ENCODE assay signal across 9 cellular contexts in the genomic region with DNA sequence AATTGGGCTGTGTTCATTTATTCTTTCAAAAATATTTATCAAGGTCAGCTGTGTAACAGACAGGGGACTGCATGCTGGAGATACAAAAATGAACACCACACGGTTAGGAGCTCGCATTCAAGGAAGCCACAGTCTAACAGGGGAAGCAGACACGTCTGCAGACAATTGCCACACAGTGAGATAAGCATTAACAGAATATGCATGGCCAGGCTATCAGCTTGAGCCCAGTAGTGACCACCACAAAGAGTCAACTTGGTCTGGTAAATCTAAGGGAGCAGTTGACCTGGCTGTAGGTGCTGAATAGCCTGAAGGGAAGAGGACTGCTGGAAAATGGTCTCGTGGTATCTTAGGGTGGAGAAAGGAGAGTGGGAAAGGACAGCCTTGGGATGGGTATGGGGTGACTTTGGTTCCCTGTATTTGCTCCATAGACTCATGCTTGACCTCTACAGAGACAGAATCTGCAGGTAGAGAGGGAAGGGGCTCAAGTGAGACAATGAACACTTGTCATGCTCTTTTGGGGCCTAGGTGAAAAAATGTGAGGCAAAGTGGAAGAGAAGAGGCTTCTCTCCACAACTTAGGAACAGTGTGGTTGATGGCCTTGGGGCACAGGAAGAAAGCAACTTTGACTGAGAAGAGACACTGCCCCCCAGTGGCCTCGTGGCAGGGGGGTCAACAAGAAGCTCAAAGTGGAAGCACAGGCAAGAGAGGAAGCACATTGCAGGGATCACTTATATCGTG. TPM values are rescaled to one million over a fixed set of nuclear protein-coding genes. Genes with fewer than 3 reads are reported as not detected.
DNase-seq lines count a peak whose midpoint lies in the region; ATAC-seq and TF ChIP-seq lines count a peak whose summit lies in the region.
"Had no signal": no experiment of that assay in that cellular context is flagged by ENCODE, and none has a peak within 500 bp of the region (broad histone marks: within the 10 kb centered on the region; RNA-seq: fewer than 3 reads in every experiment).

No MANE protein-coding gene starts in this region.

- ATAC-seq in SK-N-SH treated with all-trans-retinoic acid at 6 μM for 48 hours (peak; percentile 65), GM18517 (IDR thresholded peaks at IDR 0.05; ENCODE audit: unreplicated experiment) (no peak)
- ATAC-seq in activated naive CD4-positive, alpha-beta T cell treated with anti-CD3 and anti-CD28 coated beads, Interleukin-2, amount 50 U/mL, for 72 hours = peak; percentile 82 to 87

- H3K36me3 Mint-ChIP-seq in activated naive CD4-positive, alpha-beta T cell treated with anti-CD3 and anti-CD28 coated beads, Interleukin-2, amount 50 U/mL, for 72 hours = no peaks in the 10 kb centered on the region
- H3K36me3 Mint-ChIP-seq: activated naive CD8-positive, alpha-beta T cell had no signal

- TF ChIP-seq CTCF in retinal pigment epithelial cell (conservative IDR thresholded peaks at IDR 0.05; ENCODE audit: low read depth, low read length) = peak; percentile 77

- intact Hi-C loops in cardiac septum (cut with DNase I) = loop anchor here (5.0 kb wide), 1 partner anchor 335 kb away; no protein-coding TSS in a partner anchor

- H3K27ac Mint-ChIP-seq in activated naive CD4-positive, alpha-beta T cell treated with anti-CD3 and anti-CD28 coated beads, Interleukin-2, amount 50 U/mL, for 72 hours = no peak overlapping the region
- H3K27ac Mint-ChIP-seq: activated naive CD8-positive, alpha-beta T cell had no signal

- no peak overlapping the region for H3K4me3 ChIP-seq in retinal pigment epithelial cell (ENCODE audit: low read length)

- H3K9me3 Mint-ChIP-seq in activated naive CD4-positive, alpha-beta T cell treated with anti-CD3 and anti-CD28 coated beads, Interleukin-2, amount 50 U/mL, for 72 hours = no peaks in the 10 kb centered on the region

- DNase-seq in DMS 273 (lab: John Stamatoyannopoulos, UW; ENCODE audit: unreplicated experiment) = peak; percentile 93
- peak; percentile 63 for DNase-seq in H4 (ENCODE audit: low spot score)
- DNase-seq in NCI-H1105 treated with DMSO at 0.1 percent for 48 hours (lab: John Stamatoyannopoulos, UW) = peak; percentile 70
- peak; percentile 71 to 72 for DNase-seq in activated naive CD4-positive, alpha-beta T cell treated with anti-CD3 and anti-CD28 coated beads, Interleukin-2, amount 50 U/mL, for 72 hours (ENCODE audit: low spot score in 2 of 2)
- peak; percentile 83 for DNase-seq in cardiac septum (ENCODE audit: low spot score)
- DNase-seq in retinal pigment epithelial cell (ENCODE audit: low read depth) = no peak

TF ChIP-seq in SK-N-SH treated with all-trans-retinoic acid at 6 μM for 48 hours, 23 proteins besides CTCF, POLR2A, EP300 and RAD21:
- TF ChIP-seq TOX (CRISPR knock-in tag; IDR thresholded peaks at IDR 0.05; ENCODE audit: borderline replicate concordance) (no peak), CSDC2 (CRISPR knock-in tag; IDR thresholded peaks at IDR 0.05) (no peak), ESRRG (CRISPR knock-in tag; IDR thresholded peaks at IDR 0.05) (no peak), GLIS3 (CRISPR knock-in tag; IDR thresholded peaks at IDR 0.05) (no peak), RARB (CRISPR knock-in tag; IDR thresholded peaks at IDR 0.05) (no peak), OSR1 (CRISPR knock-in tag; IDR thresholded peaks at IDR 0.05) (no peak), TCF4 (CRISPR knock-in tag; IDR thresholded peaks at IDR 0.05; ENCODE audit: borderline replicate concordance) (no peak), ARNTL (CRISPR knock-in tag; IDR thresholded peaks at IDR 0.05; ENCODE audit: borderline replicate concordance, low read depth) (no peak), ZNF565 (CRISPR knock-in tag; conservative IDR thresholded peaks at IDR 0.05; ENCODE audit: low read depth) (no peak), PPARA (CRISPR knock-in tag; IDR thresholded peaks at IDR 0.05; ENCODE audit: borderline replicate concordance) (no peak), ZFP3 (CRISPR knock-in tag; IDR thresholded peaks at IDR 0.05) (no peak), SNAI2 (CRISPR knock-in tag; IDR thresholded peaks at IDR 0.05) (no peak), ZC3H10 (CRISPR knock-in tag; IDR thresholded peaks at IDR 0.05) (no peak), ISL1 (CRISPR knock-in tag; IDR thresholded peaks at IDR 0.05) (no peak)
- TF ChIP-seq, protein P1, sequence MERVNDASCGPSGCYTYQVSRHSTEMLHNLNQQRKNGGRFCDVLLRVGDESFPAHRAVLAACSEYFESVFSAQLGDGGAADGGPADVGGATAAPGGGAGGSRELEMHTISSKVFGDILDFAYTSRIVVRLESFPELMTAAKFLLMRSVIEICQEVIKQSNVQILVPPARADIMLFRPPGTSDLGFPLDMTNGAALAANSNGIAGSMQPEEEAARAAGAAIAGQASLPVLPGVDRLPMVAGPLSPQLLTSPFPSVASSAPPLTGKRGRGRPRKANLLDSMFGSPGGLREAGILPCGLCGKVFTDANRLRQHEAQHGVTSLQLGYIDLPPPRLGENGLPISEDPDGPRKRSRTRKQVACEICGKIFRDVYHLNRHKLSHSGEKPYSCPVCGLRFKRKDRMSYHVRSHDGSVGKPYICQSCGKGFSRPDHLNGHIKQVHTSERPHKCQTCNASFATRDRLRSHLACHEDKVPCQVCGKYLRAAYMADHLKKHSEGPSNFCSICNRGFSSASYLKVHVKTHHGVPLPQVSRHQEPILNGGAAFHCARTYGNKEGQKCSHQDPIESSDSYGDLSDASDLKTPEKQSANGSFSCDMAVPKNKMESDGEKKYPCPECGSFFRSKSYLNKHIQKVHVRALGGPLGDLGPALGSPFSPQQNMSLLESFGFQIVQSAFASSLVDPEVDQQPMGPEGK (CRISPR knock-in tag; IDR thresholded peaks at IDR 0.05; ENCODE audit: borderline replicate concordance) = no peak
- TF ChIP-seq, protein P2, sequence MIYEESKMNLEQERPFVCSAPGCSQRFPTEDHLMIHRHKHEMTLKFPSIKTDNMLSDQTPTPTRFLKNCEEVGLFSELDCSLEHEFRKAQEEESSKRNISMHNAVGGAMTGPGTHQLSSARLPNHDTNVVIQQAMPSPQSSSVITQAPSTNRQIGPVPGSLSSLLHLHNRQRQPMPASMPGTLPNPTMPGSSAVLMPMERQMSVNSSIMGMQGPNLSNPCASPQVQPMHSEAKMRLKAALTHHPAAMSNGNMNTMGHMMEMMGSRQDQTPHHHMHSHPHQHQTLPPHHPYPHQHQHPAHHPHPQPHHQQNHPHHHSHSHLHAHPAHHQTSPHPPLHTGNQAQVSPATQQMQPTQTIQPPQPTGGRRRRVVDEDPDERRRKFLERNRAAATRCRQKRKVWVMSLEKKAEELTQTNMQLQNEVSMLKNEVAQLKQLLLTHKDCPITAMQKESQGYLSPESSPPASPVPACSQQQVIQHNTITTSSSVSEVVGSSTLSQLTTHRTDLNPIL (CRISPR knock-in tag; IDR thresholded peaks at IDR 0.05; ENCODE audit: low read depth) = no peak
- TF ChIP-seq, protein P3, sequence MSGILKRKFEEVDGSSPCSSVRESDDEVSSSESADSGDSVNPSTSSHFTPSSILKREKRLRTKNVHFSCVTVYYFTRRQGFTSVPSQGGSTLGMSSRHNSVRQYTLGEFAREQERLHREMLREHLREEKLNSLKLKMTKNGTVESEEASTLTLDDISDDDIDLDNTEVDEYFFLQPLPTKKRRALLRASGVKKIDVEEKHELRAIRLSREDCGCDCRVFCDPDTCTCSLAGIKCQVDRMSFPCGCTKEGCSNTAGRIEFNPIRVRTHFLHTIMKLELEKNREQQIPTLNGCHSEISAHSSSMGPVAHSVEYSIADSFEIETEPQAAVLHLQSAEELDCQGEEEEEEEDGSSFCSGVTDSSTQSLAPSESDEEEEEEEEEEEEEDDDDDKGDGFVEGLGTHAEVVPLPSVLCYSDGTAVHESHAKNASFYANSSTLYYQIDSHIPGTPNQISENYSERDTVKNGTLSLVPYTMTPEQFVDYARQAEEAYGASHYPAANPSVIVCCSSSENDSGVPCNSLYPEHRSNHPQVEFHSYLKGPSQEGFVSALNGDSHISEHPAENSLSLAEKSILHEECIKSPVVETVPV (CRISPR knock-in tag; IDR thresholded peaks at IDR 0.05) = no peak

RNA-seq across cellular contexts. Expression of a gene that starts 7.6 kb away (rescaled TPM):
- total RNA-seq in H4 (2014; rRNA removed; shearing (Covaris generic)) = 2.5 and 4.0 TPM in 2 replicates
- total RNA-seq in activated naive CD4-positive, alpha-beta T cell treated with anti-CD3 and anti-CD28 coated beads, Interleukin-2, amount 50 U/mL, for 72 hours = 1 to 10 TPM; 1.2 to 3.4 TPM
- 6.1 TPM for total RNA-seq in cardiac septum

RNA-seq across cellular contexts. Expression of a gene that starts 57.1 kb away (rescaled TPM):
- 114 and 142 TPM in 2 replicates for total RNA-seq in H4 (2014; rRNA removed; shearing (Covaris generic))
- total RNA-seq in activated naive CD4-positive, alpha-beta T cell treated with anti-CD3 and anti-CD28 coated beads, Interleukin-2, amount 50 U/mL, for 72 hours = 100 to 1,000 TPM; 162 to 212 TPM
- 54.3 TPM for total RNA-seq in cardiac septum
